ENCODE assay signal across 26 cellular contexts in the genomic region with DNA sequence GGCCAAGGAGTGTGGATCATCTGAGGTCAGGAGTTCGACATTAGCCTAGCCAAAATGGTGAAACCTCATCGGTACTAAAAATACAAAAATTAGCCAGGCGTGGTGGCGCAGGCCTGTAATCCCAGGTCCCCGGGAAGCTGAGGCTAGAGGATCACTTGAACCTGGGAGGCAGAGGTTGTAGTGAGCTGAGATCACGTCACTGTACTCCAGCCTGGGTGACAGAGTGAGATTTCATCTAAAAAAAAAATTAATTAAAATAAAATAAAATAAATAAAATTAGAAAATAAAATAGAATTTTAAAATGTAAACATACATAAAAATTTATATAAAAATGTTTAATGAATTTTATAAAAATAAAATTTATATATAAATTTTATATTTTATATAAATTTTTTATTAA. TPM values are rescaled to one million over a fixed set of nuclear protein-coding genes. Genes with fewer than 3 reads are reported as not detected.
DNase-seq lines count a peak whose midpoint lies in the region; ATAC-seq, FAIRE-seq and TF ChIP-seq lines count a peak whose summit lies in the region.
"Had no signal": no experiment of that assay in that cellular context is flagged by ENCODE, and none has a peak within 500 bp of the region (broad histone marks: within the 10 kb centered on the region; RNA-seq: fewer than 3 reads in every experiment).

No MANE protein-coding gene starts in this region.

- H3K56ac ChIP-seq in mesendoderm (ENCODE audit: low read length) = no peak overlapping the region

- H3K36me3 Mint-ChIP-seq in neural progenitor cell = no peaks in the 10 kb centered on the region
- H3K36me3 Mint-ChIP-seq: CD8-positive, alpha-beta memory T cell had no signal

- H2BK120ac ChIP-seq in mesendoderm (ENCODE audit: low read depth, low read length) = no peak overlapping the region

- no peak overlapping the region for H2BK15ac ChIP-seq in mesendoderm (replicated peaks; ENCODE audit: low read depth)

- ATAC-seq in HG03280 (IDR thresholded peaks at IDR 0.05; ENCODE audit: unreplicated experiment) (no peak), HG03045 (IDR thresholded peaks at IDR 0.05; ENCODE audit: unreplicated experiment) (no peak)
- ATAC-seq: A549 had no signal

- peaks cover 19% of the 10 kb centered on the region for H3F3A ChIP-seq in neural progenitor cell (ENCODE audit: low read depth)

- H4K8ac ChIP-seq in mesendoderm (ENCODE audit: low read depth, low read length) = peak overlapping the region; percentile 7

- no peaks in the 10 kb centered on the region for H3K27me3 Mint-ChIP-seq in neural progenitor cell (ENCODE audit: insufficient read depth, low read depth)
- H3K27me3 Mint-ChIP-seq: CD4-positive, alpha-beta T cell had no signal

- H4K5ac ChIP-seq in mesendoderm (ENCODE audit: low read length) = no peak overlapping the region

- H3K27me3 ChIP-seq in mesendoderm (ENCODE audit: insufficient read depth, low read length, poor library complexity) (no peaks in the 10 kb centered on the region), neural progenitor cell (no peaks in the 10 kb centered on the region)
- H3K27me3 ChIP-seq: BE2C; BLaER1 treated with 17β-estradiol and CSF1 and Interleukin-3, amounts not matched to agents 10 nM and 100 nM had no signal

- DNase-seq in mesendoderm (no peak), neural progenitor cell (ENCODE audit: low spot score) (no peak), T-helper 2 cell (no peak)
- DNase-seq: ACHN; AML-193; BE2C; CD4-positive, alpha-beta T cell; CD8-positive, alpha-beta memory T cell; DMS 273 treated with DMSO at 0.1 percent for 48 hours; DMS79; EL; GF-D8; GM23248; HCEC 1CT had no signal

- TF ChIP-seq CTCF in neural progenitor cell (IDR thresholded peaks at IDR 0.05) = no peak

- H3K4me3 ChIP-seq in mesendoderm (ENCODE audit: low read length) = no peak overlapping the region
- H3K4me3 ChIP-seq in neural progenitor cell = no peak overlapping the region
- H3K4me3 ChIP-seq: A549; BLaER1 treated with 17β-estradiol and CSF1 and Interleukin-3, amounts not matched to agents 10 nM and 100 nM; GM23248 had no signal

- no peaks in the 10 kb centered on the region for H3K9me3 Mint-ChIP-seq in neural progenitor cell
- H3K9me3 Mint-ChIP-seq: CD4-positive, alpha-beta T cell; CD8-positive, alpha-beta memory T cell had no signal

- no peak overlapping the region for H2AK5ac ChIP-seq in mesendoderm (ENCODE audit: low read length)

- H3K36me3 ChIP-seq in mesendoderm (ENCODE audit: control insufficient read depth, insufficient read depth, low read length) (no peaks in the 10 kb centered on the region), neural progenitor cell (no peaks in the 10 kb centered on the region)
- H3K36me3 ChIP-seq: BE2C; BLaER1 treated with 17β-estradiol and CSF1 and Interleukin-3, amounts not matched to agents 10 nM and 100 nM had no signal

- H3K23ac ChIP-seq in mesendoderm (ENCODE audit: low read length) = no peak overlapping the region

- H3K79me2 ChIP-seq in mesendoderm (ENCODE audit: control insufficient read depth, insufficient read depth, low read length) (no peaks in the 10 kb centered on the region), neural progenitor cell (ENCODE audit: low read depth) (peaks cover 12% of the 10 kb centered on the region)

- no peak overlapping the region for H3K18ac ChIP-seq in mesendoderm (ENCODE audit: low read length)

- peak; percentile 98 for FAIRE-seq in A204.1 (lab: Jason Lieb, UNC)
- FAIRE-seq in TTC549 (lab: Jason Lieb, UNC) = peak; percentile 88
- peak; percentile 66 for FAIRE-seq in endometrium (lab: Jason Lieb, UNC)
- FAIRE-seq: A549, D721Med, GM12891, H1 had no signal

- no peaks in the 10 kb centered on the region for H3K9me3 ChIP-seq in neural progenitor cell (ENCODE audit: low read depth)
- H3K9me3 ChIP-seq: A549; BE2C; BLaER1 treated with 17β-estradiol and CSF1 and Interleukin-3, amounts not matched to agents 10 nM and 100 nM had no signal

- H3K4me1 Mint-ChIP-seq in neural progenitor cell = peaks cover 10% of the 10 kb centered on the region

- H3K9ac ChIP-seq in mesendoderm (ENCODE audit: low read length) (no peak overlapping the region), neural progenitor cell (no peak overlapping the region)
- H3K9ac ChIP-seq: BLaER1 treated with 17β-estradiol and CSF1 and Interleukin-3, amounts not matched to agents 10 nM and 100 nM; GM23248 had no signal

- H3K27ac ChIP-seq in mesendoderm (ENCODE audit: low read depth, low read length) (no peak overlapping the region), neural progenitor cell (no peak overlapping the region)
- H3K27ac ChIP-seq: 22Rv1; A549; BLaER1 treated with 17β-estradiol and CSF1 and Interleukin-3, amounts not matched to agents 10 nM and 100 nM; GM23248 had no signal

- no CpG with 5 or more reads among the region's 6 CpGs for WGBS in mesendoderm (ENCODE audit: extremely low coverage, insufficient coverage, low lambda C conversion rate)

- H3K4me1 ChIP-seq in mesendoderm (ENCODE audit: control insufficient read depth, low read depth, low read length) (no peaks in the 10 kb centered on the region), neural progenitor cell (peaks cover 7% of the 10 kb centered on the region)

- H4K20me1 ChIP-seq in neural progenitor cell (ENCODE audit: low read depth) = no peaks in the 10 kb centered on the region
- H4K20me1 ChIP-seq: BLaER1 treated with 17β-estradiol and CSF1 and Interleukin-3, amounts not matched to agents 10 nM and 100 nM had no signal

- H3K79me1 ChIP-seq in mesendoderm (ENCODE audit: low read length) = no peaks in the 10 kb centered on the region

- H3K27ac Mint-ChIP-seq in neural progenitor cell = no peak overlapping the region
- H3K27ac Mint-ChIP-seq: CD14-positive monocyte; CD4-positive, alpha-beta T cell; CD8-positive, alpha-beta memory T cell had no signal

- H2AFZ ChIP-seq in neural progenitor cell (replicated peaks) = no peak overlapping the region
- H2AFZ ChIP-seq: GM23248 had no signal

- no peak overlapping the region for H3K4me3 Mint-ChIP-seq in neural progenitor cell
- H3K4me3 Mint-ChIP-seq: CD14-positive monocyte; CD4-positive, alpha-beta T cell had no signal

- H2BK5ac ChIP-seq in mesendoderm (ENCODE audit: low read length) = no peak overlapping the region

- no peak overlapping the region for H3K4me2 ChIP-seq in mesendoderm (ENCODE audit: low read length)
- no peak overlapping the region for H3K4me2 ChIP-seq in neural progenitor cell
- H3K4me2 ChIP-seq: BLaER1 treated with 17β-estradiol and CSF1 and Interleukin-3, amounts not matched to agents 10 nM and 100 nM had no signal

- H3K4ac ChIP-seq in mesendoderm (ENCODE audit: low read depth, low read length) = no peak overlapping the region

RNA-seq across cellular contexts. Expression of a gene that starts 5.8 kb away (rescaled TPM):
- polyA plus RNA-seq in mesendoderm (2013, experiment 1 of 2) = 28.8 TPM
- polyA plus RNA-seq in mesendoderm (2013, experiment 2 of 2) = 30.4 TPM
- 60.2 and 80.5 TPM in 2 replicates for total RNA-seq in neural progenitor cell (ENCODE audit: low replicate concordance)
